ENCODE assay signal across 10 cellular contexts in genomic region chr7:50826371-50827172, GRCh38. TPM values are rescaled to one million over a fixed set of nuclear protein-coding genes. Genes with fewer than 3 reads are reported as not detected.
DNase-seq lines count a peak whose midpoint lies in the region; ATAC-seq and TF ChIP-seq lines count a peak whose summit lies in the region.
"Had no signal": no experiment of that assay in that cellular context is flagged by ENCODE, and none has a peak within 500 bp of the region (broad histone marks: within the 10 kb centered on the region; RNA-seq: fewer than 3 reads in every experiment).

No MANE protein-coding gene starts in this region.

- peaks cover 16% of the 10 kb centered on the region for H3K4me1 Mint-ChIP-seq in stimulated activated naive CD8-positive, alpha-beta T cell treated with anti-CD3 and anti-CD28 coated beads, Interleukin-15, Interleukin-2, amounts not matched to agents 100 ng/mL and 50 ng/mL, for 24 hours (ENCODE audit: low read depth)

- TF ChIP-seq CTCF in heart left ventricle (IDR thresholded peaks at IDR 0.05) = peak in 1 of 12 donors; percentile 9
- peak; percentile 10 for TF ChIP-seq CTCF in foreskin fibroblast (IDR thresholded peaks at IDR 0.05; ENCODE audit: low read depth, low read length)

- peak in 3 of 4 donors; percentile 47 to 74 (median 64) for ATAC-seq in heart left ventricle
- no peak for ATAC-seq in left ventricle myocardium superior
- no peak for ATAC-seq in HG03521 (IDR thresholded peaks at IDR 0.05; ENCODE audit: unreplicated experiment)

- H3K4me1 ChIP-seq in heart left ventricle (peaks cover 0 to 17% (median 4%) of the 10 kb centered on the region in 12 donors), HAP-1 (peaks cover 5% of the 10 kb centered on the region; the same call in 1 of the 2 replicates)
- H3K4me1 ChIP-seq: Caco-2 had no signal

- WGBS in heart left ventricle, 4 donors = 70 to 75% (median 73%) methylated on average over 8 of the region's 8 CpGs

- DNase-seq in heart left ventricle = no peak
- no peak for DNase-seq in left ventricle myocardium superior
- peak; percentile 39 to 46 for DNase-seq in activated CD4-positive, alpha-beta T cell treated with anti-CD3 and anti-CD28 coated beads, Interleukin-2, amount 50 U/mL, for 48 hours
- DNase-seq in foreskin fibroblast = peak; percentile 91 to 93
- no peak for DNase-seq in COLO668 (lab: John Stamatoyannopoulos, UW; ENCODE audit: unreplicated experiment)
- no peak for DNase-seq in HAP-1 (ENCODE audit: low spot score in 2 of 2)
- DNase-seq: Caco-2; stimulated activated naive CD4-positive, alpha-beta T cell had no signal

- no peaks in the 10 kb centered on the region for H3K9me3 Mint-ChIP-seq in stimulated activated naive CD8-positive, alpha-beta T cell treated with anti-CD3 and anti-CD28 coated beads, Interleukin-15, Interleukin-2, amounts not matched to agents 100 ng/mL and 50 ng/mL, for 24 hours

- H3K4me3 Mint-ChIP-seq in stimulated activated naive CD8-positive, alpha-beta T cell treated with anti-CD3 and anti-CD28 coated beads, Interleukin-15, Interleukin-2, amounts not matched to agents 100 ng/mL and 50 ng/mL, for 24 hours = no peak overlapping the region

- intact Hi-C loops in heart left ventricle (cut with DNase I) (no loop called here), left ventricle myocardium superior (cut with micrococcal nuclease) (no loop called here)

- no peak overlapping the region for H3K4me3 ChIP-seq in heart left ventricle
- H3K4me3 ChIP-seq in foreskin fibroblast (ENCODE audit: low read depth in 1 of 2, low read length in 2 of 2) = no peak overlapping the region
- no peak overlapping the region for H3K4me3 ChIP-seq in HAP-1

- no peaks in the 10 kb centered on the region for H3K27me3 ChIP-seq in heart left ventricle
- H3K27me3 ChIP-seq in HAP-1 (ENCODE audit: low read depth) = peaks cover 9% of the 10 kb centered on the region; the same call in 1 of the 2 replicates

- TF ChIP-seq POLR2A in heart left ventricle (IDR thresholded peaks at IDR 0.05) = no peak

- H3K36me3 ChIP-seq in heart left ventricle (no peaks in the 10 kb centered on the region), HAP-1 (replicated peaks) (no peaks in the 10 kb centered on the region)

- H3K36me3 Mint-ChIP-seq in stimulated activated naive CD8-positive, alpha-beta T cell treated with anti-CD3 and anti-CD28 coated beads, Interleukin-15, Interleukin-2, amounts not matched to agents 100 ng/mL and 50 ng/mL, for 24 hours (ENCODE audit: low read depth) = no peaks in the 10 kb centered on the region

- peak overlapping the region in 3 of 12 donors; percentile 16 to 28 (median 17) for H3K27ac ChIP-seq in heart left ventricle

- in situ Hi-C loops in HAP-1 (cut with MboI; ENCODE audit: low sequenced_read_pairs) = no loop called here

- H3K9me3 ChIP-seq in heart left ventricle (no peaks in the 10 kb centered on the region), HAP-1 (no peaks in the 10 kb centered on the region)
- H3K9me3 ChIP-seq: Caco-2 had no signal

- H3K27ac Mint-ChIP-seq in stimulated activated naive CD8-positive, alpha-beta T cell treated with anti-CD3 and anti-CD28 coated beads, Interleukin-15, Interleukin-2, amounts not matched to agents 100 ng/mL and 50 ng/mL, for 24 hours = peak overlapping the region; percentile 62

- peaks cover 19% of the 10 kb centered on the region for H3K27me3 Mint-ChIP-seq in stimulated activated naive CD8-positive, alpha-beta T cell treated with anti-CD3 and anti-CD28 coated beads, Interleukin-15, Interleukin-2, amounts not matched to agents 100 ng/mL and 50 ng/mL, for 24 hours

RNA-seq across cellular contexts. Expression of gene GRB10, which starts 43.9 kb away (rescaled TPM):
- total RNA-seq in heart left ventricle = 10 to 100 TPM; 20.4 to 38.2 (median 29.1) TPM
- polyA plus RNA-seq in heart left ventricle = 10 to 100 TPM; 14.7 to 21.1 TPM
- total RNA-seq in left ventricle myocardium superior = 25.4 TPM

Comparison
In these comparisons a context has a peak if more than half of its experiments do, and no peak if none do; other contexts are left out.
1. ATAC-seq: peak in heart left ventricle (3 of 4); none in left ventricle myocardium superior (single experiment) and HG03521 (single experiment).
2. DNase-seq: peak in activated CD4-positive, alpha-beta T cell treated with anti-CD3 and anti-CD28 coated beads, Interleukin-2, amount 50 U/mL, for 48 hours (2 of 2) and foreskin fibroblast (2 of 2); none in heart left ventricle (0 of 5), left ventricle myocardium superior (single experiment), COLO668 (single experiment) and HAP-1 (0 of 2).